11 cellular contexts compared by ENCODE assay signal in genomic region chr1:32181563-32181962, GRCh38. TPM values are rescaled to one million over a fixed set of nuclear protein-coding genes. Genes with fewer than 3 reads are reported as not detected.
DNase-seq lines count a peak whose midpoint lies in the region; ATAC-seq and TF ChIP-seq lines count a peak whose summit lies in the region.
"Had no signal": no experiment of that assay in that cellular context is flagged by ENCODE, and none has a peak within 500 bp of the region (broad histone marks: within the 10 kb centered on the region; RNA-seq: fewer than 3 reads in every experiment).

No MANE protein-coding gene starts in this region.

- ATAC-seq in mucosa of descending colon: no peak
- ATAC-seq in GM21786 (IDR thresholded peaks at IDR 0.05; ENCODE audit: unreplicated experiment): no peak
- no peak for ATAC-seq in GM18858 (IDR thresholded peaks at IDR 0.05; ENCODE audit: unreplicated experiment)
- ATAC-seq: left lobe of liver had no signal

- H3K9ac ChIP-seq in mucosa of rectum (ENCODE audit: low read depth in 1 of 2, low read length in 2 of 2): peak overlapping the region in 1 of 2 donors; percentile 10

- H3K27ac ChIP-seq in 22Rv1 (peak overlapping the region; percentile 90; the same call in 1 of the 2 replicates), mucosa of rectum (ENCODE audit: low read depth in 2 of 2, low read length in 2 of 2) (no peak overlapping the region)

- no peaks in the 10 kb centered on the region for H3K9me3 ChIP-seq in HAP-1
- H3K9me3 ChIP-seq in mucosa of rectum (ENCODE audit: control insufficient read depth in 2 of 2, low read length in 2 of 2): no peaks in the 10 kb centered on the region
- H3K9me3 ChIP-seq in mucosa of descending colon: no peaks in the 10 kb centered on the region

- H3K4me3 ChIP-seq in HAP-1 (peak overlapping the region; percentile 59; the same call in 1 of the 2 replicates), astrocyte of the spinal cord (ENCODE audit: low read depth, low read length) (peak overlapping the region; percentile 73), mucosa of rectum (ENCODE audit: low read length in 2 of 2) (peak overlapping the region; percentile 19 to 84), mucosa of descending colon (no peak overlapping the region)

- H3K36me3 ChIP-seq in HAP-1 (replicated peaks): peaks cover 53% of the 10 kb centered on the region
- peaks cover 24 to 29% of the 10 kb centered on the region in 2 donors for H3K36me3 ChIP-seq in mucosa of rectum (ENCODE audit: control insufficient read depth in 2 of 2, insufficient read depth in 2 of 2, low read length in 2 of 2)
- no peaks in the 10 kb centered on the region for H3K36me3 ChIP-seq in mucosa of descending colon (ENCODE audit: low read depth)

- H3K27me3 ChIP-seq in HAP-1 (ENCODE audit: low read depth): no peaks in the 10 kb centered on the region
- no peaks in the 10 kb centered on the region for H3K27me3 ChIP-seq in mucosa of rectum (ENCODE audit: control insufficient read depth in 2 of 2, insufficient read depth in 2 of 2, low read length in 2 of 2)

- intact Hi-C loops in mucosa of descending colon (cut with DNase I, micrococcal nuclease): no loop called here

- no peak for DNase-seq in HAP-1 (ENCODE audit: low spot score in 2 of 2)
- no peak for DNase-seq in astrocyte of the spinal cord (ENCODE audit: low read depth, low spot score)
- no peak for DNase-seq in mucosa of descending colon
- no peak for DNase-seq in NCI-H345 treated with DMSO at 0.1 percent for 48 hours (lab: John Stamatoyannopoulos, UW; ENCODE audit: unreplicated experiment)

- TF ChIP-seq CTCF in 22Rv1 (IDR thresholded peaks at IDR 0.05): no peak
- no peak for TF ChIP-seq CTCF in astrocyte of the spinal cord (IDR thresholded peaks at IDR 0.05; ENCODE audit: low read depth, low read length)
- TF ChIP-seq CTCF in mucosa of descending colon (IDR thresholded peaks at IDR 0.05): no peak

- H3K4me1 ChIP-seq in HAP-1 (peaks cover 14% of the 10 kb centered on the region), mucosa of rectum (ENCODE audit: control insufficient read depth in 2 of 2, insufficient read depth in 2 of 2, low read length in 2 of 2) (peaks cover 22 to 28% of the 10 kb centered on the region in 2 donors), mucosa of descending colon (ENCODE audit: low read depth) (peaks cover 23% of the 10 kb centered on the region)

- in situ Hi-C loops in HAP-1 (cut with MboI; ENCODE audit: low sequenced_read_pairs) (no loop called here), astrocyte of the spinal cord (cut with HindIII; ENCODE audit: low sequenced_read_pairs) (no loop called here)

RNA-seq across cellular contexts. Expression of gene TXLNA, which starts 2.1 kb away (rescaled TPM):
- 10 to 100 TPM; 31.0 to 45.2 (median 39.3) TPM for total RNA-seq in mucosa of descending colon

RNA-seq across cellular contexts. Expression of gene CCDC28B, which starts 18.8 kb away (rescaled TPM):
- 1 to 10 TPM; 1.5 to 4.2 (median 3.2) TPM for total RNA-seq in mucosa of descending colon

RNA-seq across cellular contexts. Expression of gene IQCC, which starts 23.9 kb away (rescaled TPM):
- 1 to 10 TPM; 1.1 to 2.2 (median 1.9) TPM for total RNA-seq in mucosa of descending colon

RNA-seq across cellular contexts. Expression of gene DCDC2B, which starts 27.3 kb away (rescaled TPM):
- total RNA-seq in mucosa of descending colon: not detected
- total RNA-seq: left lobe of liver, LHCN-M2, SK-MEL-5 had no signal

RNA-seq across cellular contexts. Expression of gene TMEM234, which starts 40.6 kb away (rescaled TPM):
- total RNA-seq in mucosa of descending colon: 10 to 100 TPM; 21.1 to 35.6 (median 28.0) TPM
